8 cellular contexts compared by ENCODE assay signal in genomic region chr15:73927476-73928240, GRCh38. TPM values are rescaled to one million over a fixed set of nuclear protein-coding genes. Genes with fewer than 3 reads are reported as not detected.
DNase-seq lines count a peak whose midpoint lies in the region; ATAC-seq lines count a peak whose summit lies in the region.

No MANE protein-coding gene starts in this region.

- peak overlapping the region; percentile 63 for H3K27ac Mint-ChIP-seq in activated CD4-positive, alpha-beta T cell treated with anti-CD3 and anti-CD28 coated beads, Interleukin-2, amount 10 ng/mL, durations not matched to agents 7 days and 5 days
- H3K27ac Mint-ChIP-seq in memory B cell = peak overlapping the region; percentile 29

- no peaks in the 10 kb centered on the region for H3K9me3 Mint-ChIP-seq in activated CD4-positive, alpha-beta T cell treated with anti-CD3 and anti-CD28 coated beads, Interleukin-2, amount 10 ng/mL, durations not matched to agents 7 days and 5 days
- H3K9me3 Mint-ChIP-seq in memory B cell = no peaks in the 10 kb centered on the region

- peak; percentile 87 for ATAC-seq in memory B cell (ENCODE audit: low read depth)
- ATAC-seq in GM19395 (IDR thresholded peaks at IDR 0.05; ENCODE audit: unreplicated experiment) = no peak

- peak overlapping the region; percentile 69 for H3K4me3 Mint-ChIP-seq in activated CD4-positive, alpha-beta T cell treated with anti-CD3 and anti-CD28 coated beads, Interleukin-2, amount 10 ng/mL, durations not matched to agents 7 days and 5 days
- peak overlapping the region; percentile 87 for H3K4me3 Mint-ChIP-seq in memory B cell

- POLR2A ChIA-PET in activated CD4-positive, alpha-beta T cell treated with anti-CD3 and anti-CD28 coated beads, Interleukin-2, amount 10 ng/mL, durations not matched to agents 7 days and 5 days (lab: Charles Lee) = no interaction called here

- H3K4me1 Mint-ChIP-seq in activated CD4-positive, alpha-beta T cell treated with anti-CD3 and anti-CD28 coated beads, Interleukin-2, amount 10 ng/mL, durations not matched to agents 7 days and 5 days = peaks cover 58% of the 10 kb centered on the region
- peaks cover 15% of the 10 kb centered on the region for H3K4me1 Mint-ChIP-seq in memory B cell

- H3K27me3 Mint-ChIP-seq in activated CD4-positive, alpha-beta T cell treated with anti-CD3 and anti-CD28 coated beads, Interleukin-2, amount 10 ng/mL, durations not matched to agents 7 days and 5 days = peaks cover 3% of the 10 kb centered on the region
- peaks cover 6% of the 10 kb centered on the region for H3K27me3 Mint-ChIP-seq in memory B cell

- peaks cover 2% of the 10 kb centered on the region for H3K36me3 Mint-ChIP-seq in activated CD4-positive, alpha-beta T cell treated with anti-CD3 and anti-CD28 coated beads, Interleukin-2, amount 10 ng/mL, durations not matched to agents 7 days and 5 days (ENCODE audit: low read depth)
- no peaks in the 10 kb centered on the region for H3K36me3 Mint-ChIP-seq in memory B cell

- CTCF ChIA-PET in activated CD4-positive, alpha-beta T cell treated with anti-CD3 and anti-CD28 coated beads, Interleukin-2, amount 10 ng/mL, durations not matched to agents 7 days and 5 days (lab: Charles Lee) = interaction anchor here (0.7 to 2.0 kb wide), 21 partner anchors 8 to 112 kb away, joined by 3 to 11 read pairs (median 4); partner anchors contain the start of genes PML and TBC1D21

- DNase-seq in ELF-1 (ENCODE audit: low read depth, low spot score) (peak; percentile 74), NCI-H1105 (lab: John Stamatoyannopoulos, UW) (peak; percentile 53), dermis blood vessel endothelial cell (peak; percentile 54), memory B cell (ENCODE audit: low spot score in 2 of 2) (peak; percentile 75 to 77), cortex of kidney (lab: John Stamatoyannopoulos, UW) (no peak)
- DNase-seq in activated CD4-positive, alpha-beta T cell treated with anti-CD3 and anti-CD28 coated beads, Interleukin-2, amount 10 ng/mL, durations not matched to agents 7 days and 5 days = peak; percentile 73
- DNase-seq in stimulated activated CD8-positive, alpha-beta memory T cell treated with anti-CD3 and anti-CD28 coated beads, Interleukin-15, amount 100 ng/mL, for 1 hour (ENCODE audit: low read depth) = peak; percentile 42

RNA-seq across cellular contexts. Expression of gene LOXL1, which starts 1.4 kb away (rescaled TPM):
- 1 to 10 TPM; 3.4 to 3.5 TPM for total RNA-seq in activated CD4-positive, alpha-beta T cell treated with anti-CD3 and anti-CD28 coated beads, Interleukin-2, amount 10 ng/mL, durations not matched to agents 7 days and 5 days
- 0.68 and 0.70 TPM in 2 replicates for total RNA-seq in dermis blood vessel endothelial cell

RNA-seq across cellular contexts. Expression of gene TBC1D21, which starts 54.3 kb away (rescaled TPM):
- total RNA-seq in activated CD4-positive, alpha-beta T cell treated with anti-CD3 and anti-CD28 coated beads, Interleukin-2, amount 10 ng/mL, durations not matched to agents 7 days and 5 days = not detected
- total RNA-seq in dermis blood vessel endothelial cell = not detected in 2 replicates
